ENCODE assay signal across 10 cellular contexts in genomic region chr1:7117599-7118281, GRCh38.
DNase-seq lines count a peak whose midpoint lies in the region; ATAC-seq, FAIRE-seq and TF ChIP-seq lines count a peak whose summit lies in the region.
"Had no signal": no experiment of that assay in that cellular context is flagged by ENCODE, and none has a peak within 500 bp of the region (broad histone marks: within the 10 kb centered on the region; RNA-seq: fewer than 3 reads in every experiment).

No MANE protein-coding gene starts in this region.

- H3K4me3 ChIP-seq in epithelial cell of esophagus (ENCODE audit: low read length) (peak overlapping the region; percentile 31), ascending aorta (no peak overlapping the region)
- H3K4me3 ChIP-seq: suprapubic skin had no signal

- peak overlapping the region; percentile 55 for H3K4me3 Mint-ChIP-seq in osteocyte (ENCODE audit: unreplicated experiment)

- TF ChIP-seq CTCF in epithelial cell of esophagus (IDR thresholded peaks at IDR 0.05; ENCODE audit: insufficient read depth, low read depth, low read length, missing control alignments) = peak; percentile 47
- peak; percentile 53 for TF ChIP-seq CTCF in osteocyte (IDR thresholded peaks at IDR 0.05)
- TF ChIP-seq CTCF in GM13977 (IDR thresholded peaks at IDR 0.05; ENCODE audit: extremely low read depth, insufficient read depth, missing control alignments) = no peak
- TF ChIP-seq CTCF in ascending aorta (IDR thresholded peaks at IDR 0.05) = no peak

- peaks cover 13% of the 10 kb centered on the region for H3K4me1 Mint-ChIP-seq in osteocyte (ENCODE audit: unreplicated experiment)

- no peak overlapping the region for H3K27ac ChIP-seq in ascending aorta
- H3K27ac ChIP-seq: suprapubic skin had no signal

- H3K27me3 ChIP-seq in ascending aorta = no peaks in the 10 kb centered on the region

- H3K4me1 ChIP-seq in ascending aorta = peaks cover 4 to 7% of the 10 kb centered on the region in 2 donors

- intact Hi-C loops in ascending aorta (cut with DNase I) = no loop called here

- FAIRE-seq in H54 (lab: Jason Lieb, UNC) = no peak
- FAIRE-seq: endothelial cell of umbilical vein had no signal

- H3K36me3 Mint-ChIP-seq in osteocyte (ENCODE audit: unreplicated experiment) = no peaks in the 10 kb centered on the region

- ATAC-seq in GM21529 (IDR thresholded peaks at IDR 0.05; ENCODE audit: unreplicated experiment) = no peak

- DNase-seq in H54 (ENCODE audit: insufficient read length, low spot score) (peak; percentile 45), NCI-H82 (lab: John Stamatoyannopoulos, UW) (peak; percentile 92), epithelial cell of esophagus (ENCODE audit: low read depth) (peak; percentile 91), osteocyte (ENCODE audit: extremely low spot score, unreplicated experiment) (no peak), GM13977 (ENCODE audit: low spot score) (no peak), ascending aorta (ENCODE audit: low spot score in 2 of 2) (no peak)
- no peak for DNase-seq in stimulated activated CD4-positive, alpha-beta T cell treated with anti-CD3 and anti-CD28 coated beads, Interleukin-4, amount 100 ng/mL, for 24 hours

- H3K27me3 Mint-ChIP-seq in osteocyte (ENCODE audit: unreplicated experiment) = no peaks in the 10 kb centered on the region

- H3K27ac Mint-ChIP-seq in osteocyte (ENCODE audit: unreplicated experiment) = peak overlapping the region; percentile 92

- in situ Hi-C loops in GM13977 (cut with MboI; ENCODE audit: low pct_unique_long_range_greater_than_20kb, low sequenced_read_pairs, unreplicated experiment) = no loop called here

- TF ChIP-seq POLR2A in H54 (IDR thresholded peaks at IDR 0.05; ENCODE audit: low read depth, low read length) = no peak

- no peaks in the 10 kb centered on the region for H3K9me3 Mint-ChIP-seq in osteocyte (ENCODE audit: unreplicated experiment)

- H3K9me3 ChIP-seq in ascending aorta = no peaks in the 10 kb centered on the region
- H3K9me3 ChIP-seq: suprapubic skin had no signal

- H3K36me3 ChIP-seq in ascending aorta = no peaks in the 10 kb centered on the region
- H3K36me3 ChIP-seq: suprapubic skin had no signal

Comparison
In these comparisons a context has a peak if more than half of its experiments do, and no peak if none do; other contexts are left out.
1. DNase-seq: peak in H54 (single experiment), NCI-H82 (single experiment) and epithelial cell of esophagus (single experiment); none in osteocyte (single experiment), GM13977 (single experiment), stimulated activated CD4-positive, alpha-beta T cell treated with anti-CD3 and anti-CD28 coated beads, Interleukin-4, amount 100 ng/mL, for 24 hours (single experiment) and ascending aorta (0 of 2).
2. CTCF ChIP-seq: peak in epithelial cell of esophagus (single experiment) and osteocyte (single experiment); none in GM13977 (single experiment) and ascending aorta (0 of 3).